ENCODE assay signal across 1 cellular context in genomic region chr14:24275524-24276139, GRCh38.
TF ChIP-seq lines count a peak whose summit lies in the region.

No MANE protein-coding gene starts in this region.

TF ChIP-seq in GM23338, 12 proteins besides CTCF, POLR2A, EP300 and RAD21 (continued from another document):
- TF ChIP-seq, protein P1, sequence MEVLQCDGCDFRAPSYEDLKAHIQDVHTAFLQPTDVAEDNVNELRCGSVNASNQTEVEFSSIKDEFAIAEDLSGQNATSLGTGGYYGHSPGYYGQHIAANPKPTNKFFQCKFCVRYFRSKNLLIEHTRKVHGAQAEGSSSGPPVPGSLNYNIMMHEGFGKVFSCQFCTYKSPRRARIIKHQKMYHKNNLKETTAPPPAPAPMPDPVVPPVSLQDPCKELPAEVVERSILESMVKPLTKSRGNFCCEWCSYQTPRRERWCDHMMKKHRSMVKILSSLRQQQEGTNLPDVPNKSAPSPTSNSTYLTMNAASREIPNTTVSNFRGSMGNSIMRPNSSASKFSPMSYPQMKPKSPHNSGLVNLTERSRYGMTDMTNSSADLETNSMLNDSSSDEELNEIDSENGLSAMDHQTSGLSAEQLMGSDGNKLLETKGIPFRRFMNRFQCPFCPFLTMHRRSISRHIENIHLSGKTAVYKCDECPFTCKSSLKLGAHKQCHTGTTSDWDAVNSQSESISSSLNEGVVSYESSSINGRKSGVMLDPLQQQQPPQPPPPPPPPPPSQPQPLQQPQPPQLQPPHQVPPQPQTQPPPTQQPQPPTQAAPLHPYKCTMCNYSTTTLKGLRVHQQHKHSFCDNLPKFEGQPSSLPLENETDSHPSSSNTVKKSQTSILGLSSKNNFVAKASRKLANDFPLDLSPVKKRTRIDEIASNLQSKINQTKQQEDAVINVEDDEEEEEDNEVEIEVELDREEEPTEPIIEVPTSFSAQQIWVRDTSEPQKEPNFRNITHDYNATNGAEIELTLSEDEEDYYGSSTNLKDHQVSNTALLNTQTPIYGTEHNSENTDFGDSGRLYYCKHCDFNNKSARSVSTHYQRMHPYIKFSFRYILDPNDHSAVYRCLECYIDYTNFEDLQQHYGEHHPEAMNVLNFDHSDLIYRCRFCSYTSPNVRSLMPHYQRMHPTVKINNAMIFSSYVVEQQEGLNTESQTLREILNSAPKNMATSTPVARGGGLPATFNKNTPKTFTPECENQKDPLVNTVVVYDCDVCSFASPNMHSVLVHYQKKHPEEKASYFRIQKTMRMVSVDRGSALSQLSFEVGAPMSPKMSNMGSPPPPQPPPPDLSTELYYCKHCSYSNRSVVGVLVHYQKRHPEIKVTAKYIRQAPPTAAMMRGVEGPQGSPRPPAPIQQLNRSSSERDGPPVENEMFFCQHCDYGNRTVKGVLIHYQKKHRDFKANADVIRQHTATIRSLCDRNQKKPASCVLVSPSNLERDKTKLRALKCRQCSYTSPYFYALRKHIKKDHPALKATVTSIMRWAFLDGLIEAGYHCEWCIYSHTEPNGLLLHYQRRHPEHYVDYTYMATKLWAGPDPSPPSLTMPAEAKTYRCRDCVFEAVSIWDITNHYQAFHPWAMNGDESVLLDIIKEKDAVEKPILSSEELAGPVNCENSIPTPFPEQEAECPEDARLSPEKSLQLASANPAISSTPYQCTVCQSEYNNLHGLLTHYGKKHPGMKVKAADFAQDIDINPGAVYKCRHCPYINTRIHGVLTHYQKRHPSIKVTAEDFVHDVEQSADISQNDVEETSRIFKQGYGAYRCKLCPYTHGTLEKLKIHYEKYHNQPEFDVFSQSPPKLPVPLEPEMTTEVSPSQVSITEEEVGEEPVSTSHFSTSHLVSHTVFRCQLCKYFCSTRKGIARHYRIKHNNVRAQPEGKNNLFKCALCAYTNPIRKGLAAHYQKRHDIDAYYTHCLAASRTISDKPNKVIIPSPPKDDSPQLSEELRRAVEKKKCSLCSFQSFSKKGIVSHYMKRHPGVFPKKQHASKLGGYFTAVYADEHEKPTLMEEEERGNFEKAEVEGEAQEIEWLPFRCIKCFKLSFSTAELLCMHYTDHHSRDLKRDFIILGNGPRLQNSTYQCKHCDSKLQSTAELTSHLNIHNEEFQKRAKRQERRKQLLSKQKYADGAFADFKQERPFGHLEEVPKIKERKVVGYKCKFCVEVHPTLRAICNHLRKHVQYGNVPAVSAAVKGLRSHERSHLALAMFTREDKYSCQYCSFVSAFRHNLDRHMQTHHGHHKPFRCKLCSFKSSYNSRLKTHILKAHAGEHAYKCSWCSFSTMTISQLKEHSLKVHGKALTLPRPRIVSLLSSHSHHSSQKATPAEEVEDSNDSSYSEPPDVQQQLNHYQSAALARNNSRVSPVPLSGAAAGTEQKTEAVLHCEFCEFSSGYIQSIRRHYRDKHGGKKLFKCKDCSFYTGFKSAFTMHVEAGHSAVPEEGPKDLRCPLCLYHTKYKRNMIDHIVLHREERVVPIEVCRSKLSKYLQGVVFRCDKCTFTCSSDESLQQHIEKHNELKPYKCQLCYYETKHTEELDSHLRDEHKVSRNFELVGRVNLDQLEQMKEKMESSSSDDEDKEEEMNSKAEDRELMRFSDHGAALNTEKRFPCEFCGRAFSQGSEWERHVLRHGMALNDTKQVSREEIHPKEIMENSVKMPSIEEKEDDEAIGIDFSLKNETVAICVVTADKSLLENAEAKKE (CRISPR knock-in tag; IDR thresholded peaks at IDR 0.05) = no peak
- TF ChIP-seq EZH2phosphoT487 (IDR thresholded peaks at IDR 0.05; ENCODE audit: unreplicated experiment) = no peak
